Comparison of ENCODE assay signal across 19 cellular contexts in the genomic region with DNA sequence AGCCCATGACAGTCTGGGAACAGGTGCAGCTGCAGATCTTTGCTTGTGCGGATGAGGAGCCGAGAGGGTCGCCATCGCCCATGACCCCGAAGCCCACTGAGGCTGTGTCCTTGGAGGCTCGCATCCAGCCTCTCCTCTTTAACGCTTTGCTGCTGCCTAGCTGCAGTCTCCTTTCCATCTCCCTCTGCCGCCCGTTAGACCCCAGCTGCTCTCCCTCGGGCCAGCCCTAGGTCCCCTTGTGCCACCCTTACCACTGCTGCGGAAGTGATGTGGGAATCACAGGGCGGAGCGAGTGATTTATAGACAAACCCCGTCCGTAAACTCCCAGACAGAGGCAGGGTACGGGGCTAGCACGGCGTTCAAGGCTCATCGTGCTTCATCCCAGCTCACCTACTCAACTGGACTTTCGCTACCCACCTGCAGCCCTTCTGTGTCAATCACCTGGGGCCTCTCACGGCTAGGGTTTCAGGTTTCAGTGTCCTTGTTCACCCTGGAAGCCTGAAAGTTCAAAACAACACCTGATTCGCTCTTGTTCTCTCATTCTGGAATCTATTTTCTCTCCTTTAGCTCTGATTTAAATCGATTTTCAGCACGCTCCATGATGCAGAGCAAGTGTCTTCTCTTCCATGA.
DNase-seq lines count a peak whose midpoint lies in the region; ATAC-seq lines count a peak whose summit lies in the region.
"Had no signal": no experiment of that assay in that cellular context is flagged by ENCODE, and none has a peak within 500 bp of the region (broad histone marks: within the 10 kb centered on the region; RNA-seq: fewer than 3 reads in every experiment).

No MANE protein-coding gene starts in this region.

- no peak overlapping the region for H2BK12ac ChIP-seq in neuronal stem cell (ENCODE audit: low read length)

- H3K4me1 ChIP-seq in neuronal stem cell (ENCODE audit: control insufficient read depth in 2 of 2, insufficient read depth in 1 of 2, low read depth in 1 of 2, low read length in 2 of 2) (no peaks in the 10 kb centered on the region), Karpas-422 (ENCODE audit: low read length) (no peaks in the 10 kb centered on the region)

- H3K27ac ChIP-seq in neuronal stem cell (replicated peaks; ENCODE audit: low read length) (no peak overlapping the region), Karpas-422 (ENCODE audit: low read length) (no peak overlapping the region)
- H3K27ac ChIP-seq: 22Rv1, C4-2B had no signal

- H4K8ac ChIP-seq in neuronal stem cell (ENCODE audit: low read depth, low read length): no peak overlapping the region

- H3K4me3 ChIP-seq in neuronal stem cell (ENCODE audit: low read length in 2 of 2): no peak overlapping the region
- H3K4me3 ChIP-seq in Karpas-422 (ENCODE audit: low read length): no peak overlapping the region
- H3K4me3 ChIP-seq: K562 had no signal

- H3K9ac ChIP-seq in neuronal stem cell (ENCODE audit: low read depth, low read length, poor library complexity): no peak overlapping the region
- H3K9ac ChIP-seq in Karpas-422 (ENCODE audit: low read length): no peak overlapping the region
- H3K9ac ChIP-seq: SK-N-SH had no signal

- no peak overlapping the region for H3K4ac ChIP-seq in neuronal stem cell (ENCODE audit: low read length)

- H2AFZ ChIP-seq in neuronal stem cell (ENCODE audit: low read length) (no peak overlapping the region), Karpas-422 (ENCODE audit: low read length) (no peak overlapping the region)

- no peak overlapping the region for H2BK5ac ChIP-seq in neuronal stem cell (ENCODE audit: low read length)

- no peaks in the 10 kb centered on the region for H3K9me2 ChIP-seq in Karpas-422 (replicated peaks; ENCODE audit: insufficient read depth, low read length)
- H3K9me2 ChIP-seq: SK-N-SH had no signal

- peak in 2 of 3 experiments; percentile 30 to 56 for DNase-seq in NCI-H1417 (lab: John Stamatoyannopoulos, UW)
- DNase-seq in NCI-H1417 treated with DMSO at 0.1 percent for 48 hours (lab: John Stamatoyannopoulos, UW): no peak
- peak; percentile 42 for DNase-seq in NCI-H1105 treated with DMSO at 0.1 percent for 48 hours (lab: John Stamatoyannopoulos, UW)
- peak; percentile 85 for DNase-seq in SHP77 treated with DMSO at 0.1 percent for 48 hours (lab: John Stamatoyannopoulos, UW)
- DNase-seq in neuronal stem cell (ENCODE audit: low spot score): no peak
- DNase-seq in Karpas-422: no peak
- DNase-seq: AML-193, GDM1, MV-4-11, NCI-H2081, NCI-H524, SK-N-SH, T-cell had no signal

- no CpG with 5 or more reads among the region's 24 CpGs for WGBS in neuronal stem cell (ENCODE audit: extremely low coverage in 2 of 2, insufficient read length in 2 of 2, insufficient replicate concordance in 1 of 2), 2 donors

- H3K23ac ChIP-seq in neuronal stem cell (ENCODE audit: low read depth, low read length, poor library complexity): no peak overlapping the region

- no peaks in the 10 kb centered on the region for H3K79me2 ChIP-seq in Karpas-422 (ENCODE audit: low read length)

- H3K14ac ChIP-seq in neuronal stem cell (ENCODE audit: low read length): no peak overlapping the region

- no peak for ATAC-seq in HG02610 (IDR thresholded peaks at IDR 0.05; ENCODE audit: unreplicated experiment)
- no peak for ATAC-seq in HG03025 (IDR thresholded peaks at IDR 0.05; ENCODE audit: low FRiP score, unreplicated experiment)
- ATAC-seq: K562, Right ventricle myocardium inferior, T-cell had no signal

- no peaks in the 10 kb centered on the region for H3K79me1 ChIP-seq in neuronal stem cell (ENCODE audit: low read depth, low read length)

- H3K9me3 ChIP-seq in neuronal stem cell (replicated peaks in 1 of 2; ENCODE audit: control insufficient read depth in 2 of 2, insufficient read depth in 1 of 2, low read depth in 1 of 2, low read length in 2 of 2): no peaks in the 10 kb centered on the region
- H3K9me3 ChIP-seq in Karpas-422 (ENCODE audit: low read length): no peaks in the 10 kb centered on the region
- H3K9me3 ChIP-seq: SK-N-SH had no signal

- no peak overlapping the region for H2BK120ac ChIP-seq in neuronal stem cell (ENCODE audit: low read depth, low read length)

- peak overlapping the region; percentile 17 for H3K18ac ChIP-seq in neuronal stem cell (ENCODE audit: low read length)

- no peaks in the 10 kb centered on the region for H3K36me3 ChIP-seq in neuronal stem cell (replicated peaks in 1 of 2; ENCODE audit: control insufficient read depth in 2 of 2, insufficient read depth in 2 of 2, low read length in 2 of 2)
- H3K36me3 ChIP-seq in Karpas-422 (ENCODE audit: insufficient read depth, low read length): no peaks in the 10 kb centered on the region

- H3K4me2 ChIP-seq in neuronal stem cell (ENCODE audit: insufficient read depth, low read length, poor library complexity, severe bottlenecking) (no peak overlapping the region), Karpas-422 (ENCODE audit: low read depth, low read length, poor library complexity, severe bottlenecking) (no peak overlapping the region)
- H3K4me2 ChIP-seq: SK-N-SH had no signal

- H4K91ac ChIP-seq in neuronal stem cell (ENCODE audit: low read depth, low read length, poor library complexity): no peak overlapping the region

- H2BK15ac ChIP-seq in neuronal stem cell (ENCODE audit: low read length): no peak overlapping the region

- no peak overlapping the region for H2AK5ac ChIP-seq in neuronal stem cell (ENCODE audit: low read depth, low read length)

- H3K27me3 ChIP-seq in neuronal stem cell (ENCODE audit: control insufficient read depth in 3 of 3, insufficient read depth in 3 of 3, low read depth in 1 of 3, low read length in 3 of 3): no peaks in the 10 kb centered on the region
- no peaks in the 10 kb centered on the region for H3K27me3 ChIP-seq in Karpas-422 (ENCODE audit: low read length)

- no peaks in the 10 kb centered on the region for H4K20me1 ChIP-seq in Karpas-422 (ENCODE audit: insufficient read depth, low read depth, low read length)

Comparison
In these comparisons a context has a peak if more than half of its experiments do, and no peak if none do; other contexts are left out.
1. DNase-seq: peak in NCI-H1417 (2 of 3), NCI-H1105 treated with DMSO at 0.1 percent for 48 hours (single experiment) and SHP77 treated with DMSO at 0.1 percent for 48 hours (single experiment); none in NCI-H1417 treated with DMSO at 0.1 percent for 48 hours (single experiment), neuronal stem cell (single experiment) and Karpas-422 (single experiment).